1 cellular context compared by ENCODE assay signal in the genomic region with DNA sequence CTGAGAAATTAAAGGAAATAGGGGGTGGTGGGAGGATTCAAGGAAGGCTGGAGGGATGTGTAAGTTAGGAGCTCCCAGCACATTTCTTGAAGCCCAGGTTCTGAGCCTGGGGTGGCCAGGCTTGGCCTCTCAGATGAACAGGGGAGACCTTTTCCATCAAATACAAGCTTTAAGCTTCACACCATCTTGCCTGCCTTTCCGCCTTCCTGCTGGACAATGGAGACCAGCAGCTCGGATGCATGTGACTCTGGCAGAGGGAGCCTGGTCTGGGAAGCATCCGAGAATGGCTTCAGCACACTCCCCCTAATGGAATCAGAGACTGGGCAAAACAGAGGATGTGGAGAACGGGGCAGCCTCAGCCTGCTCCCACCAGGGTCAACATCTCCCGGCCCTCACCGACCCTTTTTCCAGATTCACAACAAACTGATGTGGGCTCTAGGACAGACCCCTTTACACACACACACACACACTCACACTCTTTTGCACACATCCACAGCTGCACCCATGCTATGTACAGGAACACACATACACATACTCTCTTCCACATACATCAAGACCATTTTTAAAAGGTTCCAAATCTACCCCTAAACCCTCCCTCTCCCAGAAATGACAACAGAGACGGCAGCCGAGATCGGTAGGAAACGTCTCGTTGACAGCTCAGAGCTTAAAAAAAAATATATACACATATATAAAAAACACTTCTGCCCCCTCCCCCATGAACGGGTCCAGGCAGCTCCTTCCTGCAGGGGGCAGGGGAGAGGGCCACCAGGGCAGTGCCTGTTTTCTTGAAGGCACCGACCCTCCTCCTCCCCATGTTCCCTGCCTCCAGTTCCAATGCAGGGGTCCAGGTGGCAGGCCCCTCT.
TF ChIP-seq lines count a peak whose summit lies in the region.

No MANE protein-coding gene starts in this region.

TF ChIP-seq in GM12878, 131 proteins besides CTCF, POLR2A, EP300 and RAD21 (continues in another document):
- TF ChIP-seq, protein P1, sequence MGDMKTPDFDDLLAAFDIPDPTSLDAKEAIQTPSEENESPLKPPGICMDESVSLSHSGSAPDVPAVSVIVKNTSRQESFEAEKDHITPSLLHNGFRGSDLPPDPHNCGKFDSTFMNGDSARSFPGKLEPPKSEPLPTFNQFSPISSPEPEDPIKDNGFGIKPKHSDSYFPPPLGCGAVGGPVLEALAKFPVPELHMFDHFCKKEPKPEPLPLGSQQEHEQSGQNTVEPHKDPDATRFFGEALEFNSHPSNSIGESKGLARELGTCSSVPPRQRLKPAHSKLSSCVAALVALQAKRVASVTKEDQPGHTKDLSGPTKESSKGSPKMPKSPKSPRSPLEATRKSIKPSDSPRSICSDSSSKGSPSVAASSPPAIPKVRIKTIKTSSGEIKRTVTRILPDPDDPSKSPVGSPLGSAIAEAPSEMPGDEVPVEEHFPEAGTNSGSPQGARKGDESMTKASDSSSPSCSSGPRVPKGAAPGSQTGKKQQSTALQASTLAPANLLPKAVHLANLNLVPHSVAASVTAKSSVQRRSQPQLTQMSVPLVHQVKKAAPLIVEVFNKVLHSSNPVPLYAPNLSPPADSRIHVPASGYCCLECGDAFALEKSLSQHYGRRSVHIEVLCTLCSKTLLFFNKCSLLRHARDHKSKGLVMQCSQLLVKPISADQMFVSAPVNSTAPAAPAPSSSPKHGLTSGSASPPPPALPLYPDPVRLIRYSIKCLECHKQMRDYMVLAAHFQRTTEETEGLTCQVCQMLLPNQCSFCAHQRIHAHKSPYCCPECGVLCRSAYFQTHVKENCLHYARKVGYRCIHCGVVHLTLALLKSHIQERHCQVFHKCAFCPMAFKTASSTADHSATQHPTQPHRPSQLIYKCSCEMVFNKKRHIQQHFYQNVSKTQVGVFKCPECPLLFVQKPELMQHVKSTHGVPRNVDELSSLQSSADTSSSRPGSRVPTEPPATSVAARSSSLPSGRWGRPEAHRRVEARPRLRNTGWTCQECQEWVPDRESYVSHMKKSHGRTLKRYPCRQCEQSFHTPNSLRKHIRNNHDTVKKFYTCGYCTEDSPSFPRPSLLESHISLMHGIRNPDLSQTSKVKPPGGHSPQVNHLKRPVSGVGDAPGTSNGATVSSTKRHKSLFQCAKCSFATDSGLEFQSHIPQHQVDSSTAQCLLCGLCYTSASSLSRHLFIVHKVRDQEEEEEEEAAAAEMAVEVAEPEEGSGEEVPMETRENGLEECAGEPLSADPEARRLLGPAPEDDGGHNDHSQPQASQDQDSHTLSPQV (IDR thresholded peaks at IDR 0.05) = no peak
- TF ChIP-seq CHD1 (IDR thresholded peaks at IDR 0.05; ENCODE audit: low read depth, low read length) = no peak
- TF ChIP-seq SPI1 (IDR thresholded peaks at IDR 0.05; ENCODE audit: borderline replicate concordance, insufficient read depth, low read depth, low read length) = no peak
- 0 out of 2 replicates have a peak, but pooled peaks have one; percentile 61 for TF ChIP-seq MTA3 (IDR thresholded peaks at IDR 0.05; ENCODE audit: borderline replicate concordance, low read length)
- TF ChIP-seq EZH2 (IDR thresholded peaks at IDR 0.05; ENCODE audit: borderline replicate concordance, control insufficient read depth, low read depth, low read length) = no peak
- TF ChIP-seq POU2F2 (IDR thresholded peaks at IDR 0.05; ENCODE audit: borderline replicate concordance, low read depth, low read length) = no peak
- 0 out of 2 replicates have a peak, but pooled peaks have one; percentile 17 for TF ChIP-seq SMAD5 (IDR thresholded peaks at IDR 0.05; ENCODE audit: low read depth)
- TF ChIP-seq, protein P2, sequence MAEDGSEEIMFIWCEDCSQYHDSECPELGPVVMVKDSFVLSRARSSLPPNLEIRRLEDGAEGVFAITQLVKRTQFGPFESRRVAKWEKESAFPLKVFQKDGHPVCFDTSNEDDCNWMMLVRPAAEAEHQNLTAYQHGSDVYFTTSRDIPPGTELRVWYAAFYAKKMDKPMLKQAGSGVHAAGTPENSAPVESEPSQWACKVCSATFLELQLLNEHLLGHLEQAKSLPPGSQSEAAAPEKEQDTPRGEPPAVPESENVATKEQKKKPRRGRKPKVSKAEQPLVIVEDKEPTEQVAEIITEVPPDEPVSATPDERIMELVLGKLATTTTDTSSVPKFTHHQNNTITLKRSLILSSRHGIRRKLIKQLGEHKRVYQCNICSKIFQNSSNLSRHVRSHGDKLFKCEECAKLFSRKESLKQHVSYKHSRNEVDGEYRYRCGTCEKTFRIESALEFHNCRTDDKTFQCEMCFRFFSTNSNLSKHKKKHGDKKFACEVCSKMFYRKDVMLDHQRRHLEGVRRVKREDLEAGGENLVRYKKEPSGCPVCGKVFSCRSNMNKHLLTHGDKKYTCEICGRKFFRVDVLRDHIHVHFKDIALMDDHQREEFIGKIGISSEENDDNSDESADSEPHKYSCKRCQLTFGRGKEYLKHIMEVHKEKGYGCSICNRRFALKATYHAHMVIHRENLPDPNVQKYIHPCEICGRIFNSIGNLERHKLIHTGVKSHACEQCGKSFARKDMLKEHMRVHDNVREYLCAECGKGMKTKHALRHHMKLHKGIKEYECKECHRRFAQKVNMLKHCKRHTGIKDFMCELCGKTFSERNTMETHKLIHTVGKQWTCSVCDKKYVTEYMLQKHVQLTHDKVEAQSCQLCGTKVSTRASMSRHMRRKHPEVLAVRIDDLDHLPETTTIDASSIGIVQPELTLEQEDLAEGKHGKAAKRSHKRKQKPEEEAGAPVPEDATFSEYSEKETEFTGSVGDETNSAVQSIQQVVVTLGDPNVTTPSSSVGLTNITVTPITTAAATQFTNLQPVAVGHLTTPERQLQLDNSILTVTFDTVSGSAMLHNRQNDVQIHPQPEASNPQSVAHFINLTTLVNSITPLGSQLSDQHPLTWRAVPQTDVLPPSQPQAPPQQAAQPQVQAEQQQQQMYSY (CRISPR knock-in tag; IDR thresholded peaks at IDR 0.05) = no peak
- TF ChIP-seq CBX3 (IDR thresholded peaks at IDR 0.05; ENCODE audit: borderline replicate concordance, low read depth) = no peak
- TF ChIP-seq DPF2 (IDR thresholded peaks at IDR 0.05) = no peak
- no peak for TF ChIP-seq WRNIP1 (IDR thresholded peaks at IDR 0.05; ENCODE audit: borderline replicate concordance, low read depth, low read length)
- no peak for TF ChIP-seq USF1 (IDR thresholded peaks at IDR 0.05; ENCODE audit: borderline replicate concordance, extremely low read length, insufficient read depth, low read depth, low read length)
- no peak for TF ChIP-seq ZSCAN29 (IDR thresholded peaks at IDR 0.05)
- TF ChIP-seq RBBP5 (conservative IDR thresholded peaks at IDR 0.05) = no peak
- no peak for TF ChIP-seq SKIL (IDR thresholded peaks at IDR 0.05; ENCODE audit: low read depth, poor library complexity, severe bottlenecking)
- no peak for TF ChIP-seq NRF1 (conservative IDR thresholded peaks at IDR 0.05; ENCODE audit: low read depth, low read length)
- TF ChIP-seq ZZZ3 (IDR thresholded peaks at IDR 0.05; ENCODE audit: control insufficient read depth, insufficient read length, low read depth) = no peak
- peak; percentile 91; the same call in 1 of the 2 replicates for TF ChIP-seq TARDBP (IDR thresholded peaks at IDR 0.05; ENCODE audit: borderline replicate concordance)
- no peak for TF ChIP-seq HCFC1 (IDR thresholded peaks at IDR 0.05; ENCODE audit: low read length)
- TF ChIP-seq MEF2A (IDR thresholded peaks at IDR 0.05; ENCODE audit: insufficient read depth, low read depth, low read length) = no peak
- TF ChIP-seq CUX1 (IDR thresholded peaks at IDR 0.05; ENCODE audit: insufficient replicate concordance, low read depth, low read length) = no peak
- no peak for TF ChIP-seq CREM (IDR thresholded peaks at IDR 0.05; ENCODE audit: low read depth)
- no peak for TF ChIP-seq YBX1 (IDR thresholded peaks at IDR 0.05)
- no peak for TF ChIP-seq BCL3 (IDR thresholded peaks at IDR 0.05; ENCODE audit: borderline replicate concordance, insufficient read depth, low read depth, low read length, poor library complexity, severe bottlenecking)
- no peak for TF ChIP-seq TCF3 (IDR thresholded peaks at IDR 0.05; ENCODE audit: borderline replicate concordance, insufficient read depth, low read depth, low read length)
- TF ChIP-seq KLF5 (IDR thresholded peaks at IDR 0.05; ENCODE audit: partially characterized antibody) = no peak
- peak; percentile 32; the same call in 1 of the 2 replicates for TF ChIP-seq PML (IDR thresholded peaks at IDR 0.05; ENCODE audit: low read length)
- peak; percentile 49; the same call in 1 of the 2 replicates for TF ChIP-seq POLR2AphosphoS5 (IDR thresholded peaks at IDR 0.05; ENCODE audit: low read length)
- TF ChIP-seq SIX5 (IDR thresholded peaks at IDR 0.05; ENCODE audit: low read depth, low read length, severe bottlenecking) = no peak
- no peak for TF ChIP-seq RAD51 (IDR thresholded peaks at IDR 0.05)
- TF ChIP-seq YY1 (IDR thresholded peaks at IDR 0.05; ENCODE audit: low read depth, low read length) = no peak
- TF ChIP-seq, protein P3, sequence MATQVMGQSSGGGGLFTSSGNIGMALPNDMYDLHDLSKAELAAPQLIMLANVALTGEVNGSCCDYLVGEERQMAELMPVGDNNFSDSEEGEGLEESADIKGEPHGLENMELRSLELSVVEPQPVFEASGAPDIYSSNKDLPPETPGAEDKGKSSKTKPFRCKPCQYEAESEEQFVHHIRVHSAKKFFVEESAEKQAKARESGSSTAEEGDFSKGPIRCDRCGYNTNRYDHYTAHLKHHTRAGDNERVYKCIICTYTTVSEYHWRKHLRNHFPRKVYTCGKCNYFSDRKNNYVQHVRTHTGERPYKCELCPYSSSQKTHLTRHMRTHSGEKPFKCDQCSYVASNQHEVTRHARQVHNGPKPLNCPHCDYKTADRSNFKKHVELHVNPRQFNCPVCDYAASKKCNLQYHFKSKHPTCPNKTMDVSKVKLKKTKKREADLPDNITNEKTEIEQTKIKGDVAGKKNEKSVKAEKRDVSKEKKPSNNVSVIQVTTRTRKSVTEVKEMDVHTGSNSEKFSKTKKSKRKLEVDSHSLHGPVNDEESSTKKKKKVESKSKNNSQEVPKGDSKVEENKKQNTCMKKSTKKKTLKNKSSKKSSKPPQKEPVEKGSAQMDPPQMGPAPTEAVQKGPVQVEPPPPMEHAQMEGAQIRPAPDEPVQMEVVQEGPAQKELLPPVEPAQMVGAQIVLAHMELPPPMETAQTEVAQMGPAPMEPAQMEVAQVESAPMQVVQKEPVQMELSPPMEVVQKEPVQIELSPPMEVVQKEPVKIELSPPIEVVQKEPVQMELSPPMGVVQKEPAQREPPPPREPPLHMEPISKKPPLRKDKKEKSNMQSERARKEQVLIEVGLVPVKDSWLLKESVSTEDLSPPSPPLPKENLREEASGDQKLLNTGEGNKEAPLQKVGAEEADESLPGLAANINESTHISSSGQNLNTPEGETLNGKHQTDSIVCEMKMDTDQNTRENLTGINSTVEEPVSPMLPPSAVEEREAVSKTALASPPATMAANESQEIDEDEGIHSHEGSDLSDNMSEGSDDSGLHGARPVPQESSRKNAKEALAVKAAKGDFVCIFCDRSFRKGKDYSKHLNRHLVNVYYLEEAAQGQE (IDR thresholded peaks at IDR 0.05; ENCODE audit: low read depth, low read length) = no peak
